8 cellular contexts compared by ENCODE assay signal in genomic region chr7:130901209-130901783, GRCh38.
DNase-seq lines count a peak whose midpoint lies in the region; ATAC-seq lines count a peak whose summit lies in the region.

No MANE protein-coding gene starts in this region.

- peak overlapping the region; percentile 26 for H2AFZ ChIP-seq in neuronal stem cell (ENCODE audit: low read length)

- H3K27me3 ChIP-seq in neuronal stem cell (ENCODE audit: control insufficient read depth in 3 of 3, insufficient read depth in 3 of 3, low read depth in 1 of 3, low read length in 3 of 3) = no peaks in the 10 kb centered on the region

- no peak overlapping the region for H2BK15ac ChIP-seq in neuronal stem cell (ENCODE audit: low read length)

- H3K23ac ChIP-seq in neuronal stem cell (ENCODE audit: low read depth, low read length, poor library complexity) = no peak overlapping the region

- H3K4ac ChIP-seq in neuronal stem cell (ENCODE audit: low read length) = no peak overlapping the region

- H3K9ac ChIP-seq in neuronal stem cell (ENCODE audit: low read depth, low read length, poor library complexity) = no peak overlapping the region

- H2AK5ac ChIP-seq in neuronal stem cell (ENCODE audit: low read depth, low read length) = no peak overlapping the region

- peaks cover 2 to 19% of the 10 kb centered on the region in 2 donors for H3K9me3 ChIP-seq in neuronal stem cell (replicated peaks in 1 of 2; ENCODE audit: control insufficient read depth in 2 of 2, insufficient read depth in 1 of 2, low read depth in 1 of 2, low read length in 2 of 2)

- peaks cover 62 to 98% (median 93%) of the 10 kb centered on the region in 3 donors for H3K4me1 Mint-ChIP-seq in T-cell

- POLR2A ChIA-PET in T-cell (lab: Charles Lee) = no interaction called here

- H4K8ac ChIP-seq in neuronal stem cell (ENCODE audit: low read depth, low read length) = no peak overlapping the region

- peaks cover 59% of the 10 kb centered on the region for H3K36me3 Mint-ChIP-seq in T-cell

- no peak overlapping the region for H3K14ac ChIP-seq in neuronal stem cell (ENCODE audit: low read length)

- no peak overlapping the region for H3K18ac ChIP-seq in neuronal stem cell (ENCODE audit: low read length)

- H3K27me3 Mint-ChIP-seq in T-cell = no peaks in the 10 kb centered on the region

- H3K4me1 ChIP-seq in neuronal stem cell (ENCODE audit: control insufficient read depth in 2 of 2, insufficient read depth in 1 of 2, low read depth in 1 of 2, low read length in 2 of 2) = peaks cover 0 to 20% of the 10 kb centered on the region in 2 donors

- H3K4me2 ChIP-seq in neuronal stem cell (ENCODE audit: insufficient read depth, low read length, poor library complexity, severe bottlenecking) = no peak overlapping the region

- in situ Hi-C loops in G401 (cut with HindIII; ENCODE audit: low sequenced_read_pairs) = no loop called here

- no CpG with 5 or more reads among the region's 17 CpGs for WGBS in neuronal stem cell (ENCODE audit: extremely low coverage in 2 of 2, insufficient read length in 2 of 2, insufficient replicate concordance in 1 of 2), 2 donors

- ATAC-seq in T-cell (replicated peaks in 1 of 4) (no peak), HG02884 (IDR thresholded peaks at IDR 0.05; ENCODE audit: unreplicated experiment) (no peak), GM21515 (IDR thresholded peaks at IDR 0.05; ENCODE audit: unreplicated experiment) (no peak)

- no peak overlapping the region for H3K27ac ChIP-seq in neuronal stem cell (replicated peaks; ENCODE audit: low read length)

- H3K4me3 Mint-ChIP-seq in T-cell = no peak overlapping the region

- H3K27ac Mint-ChIP-seq in T-cell = peak overlapping the region; percentile 75 to 83

- H3K9me3 Mint-ChIP-seq in T-cell = no peaks in the 10 kb centered on the region

- H3K4me3 ChIP-seq in neuronal stem cell (ENCODE audit: low read length in 2 of 2) = no peak overlapping the region

- H3K79me1 ChIP-seq in neuronal stem cell (ENCODE audit: low read depth, low read length) = no peaks in the 10 kb centered on the region

- no peak overlapping the region for H2BK12ac ChIP-seq in neuronal stem cell (ENCODE audit: low read length)

- H2BK120ac ChIP-seq in neuronal stem cell (ENCODE audit: low read depth, low read length) = no peak overlapping the region

- no peak overlapping the region for H4K91ac ChIP-seq in neuronal stem cell (ENCODE audit: low read depth, low read length, poor library complexity)

- CTCF ChIA-PET in T-cell (lab: Charles Lee) = interaction anchor here in 1 of 2 donors (1.3 kb wide), 1 partner anchor 14 kb away, joined by 4 read pairs; no protein-coding TSS in a partner anchor

- peak; percentile 81 for DNase-seq in G401 (ENCODE audit: low spot score)
- no peak for DNase-seq in T-cell
- peak; percentile 91 for DNase-seq in fibroblast of gingiva (ENCODE audit: low read depth)
- no peak for DNase-seq in neuronal stem cell (ENCODE audit: low spot score)
- no peak for DNase-seq in SW 1271 (lab: John Stamatoyannopoulos, UW)
- DNase-seq in germinal center (ENCODE audit: low spot score) = no peak

- H2BK5ac ChIP-seq in neuronal stem cell (ENCODE audit: low read length) = no peak overlapping the region

- H3K36me3 ChIP-seq in neuronal stem cell (replicated peaks in 1 of 2; ENCODE audit: control insufficient read depth in 2 of 2, insufficient read depth in 2 of 2, low read length in 2 of 2) = no peaks in the 10 kb centered on the region

Comparison
In these comparisons a context has a peak if more than half of its experiments do, and no peak if none do; other contexts are left out.
1. DNase-seq: peak in G401 (single experiment) and fibroblast of gingiva (single experiment); none in T-cell (0 of 34), neuronal stem cell (single experiment), SW 1271 (0 of 2) and germinal center (single experiment).